Comparison of ENCODE assay signal across 13 cellular contexts in the genomic region with DNA sequence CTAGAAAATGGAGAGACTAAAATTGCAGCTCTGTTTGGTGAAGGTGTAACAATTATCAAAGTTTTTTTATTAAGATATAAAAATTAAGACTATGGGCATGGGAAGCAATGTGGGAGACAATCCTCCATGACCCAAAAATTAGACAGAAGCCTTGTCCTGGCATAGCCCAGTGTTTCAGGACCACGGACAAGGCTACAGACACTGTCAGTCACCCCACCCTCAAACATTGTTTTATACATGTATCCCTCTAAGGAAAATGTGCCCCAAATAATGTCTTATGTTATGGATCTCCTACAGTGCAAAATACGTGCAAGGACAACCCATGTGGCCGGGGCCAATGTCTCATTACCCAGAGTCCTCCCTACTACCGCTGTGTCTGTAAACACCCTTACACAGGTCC. TPM values are rescaled to one million over a fixed set of nuclear protein-coding genes. Genes with fewer than 3 reads are reported as not detected.
DNase-seq lines count a peak whose midpoint lies in the region; ATAC-seq, FAIRE-seq and TF ChIP-seq lines count a peak whose summit lies in the region.
"Had no signal": no experiment of that assay in that cellular context is flagged by ENCODE, and none has a peak within 500 bp of the region (broad histone marks: within the 10 kb centered on the region; RNA-seq: fewer than 3 reads in every experiment).

No MANE protein-coding gene starts in this region.

- no peaks in the 10 kb centered on the region for H3K79me2 ChIP-seq in fibroblast of lung (ENCODE audit: control insufficient read depth, insufficient read depth, low read length)

- no peak overlapping the region for H3K9ac ChIP-seq in fibroblast of lung (ENCODE audit: insufficient read depth, low read length)

- H2AFZ ChIP-seq in fibroblast of lung (ENCODE audit: low read length), result no peak overlapping the region

- H3K4me1 Mint-ChIP-seq in activated T-helper 2 cell treated with anti-CD3 and anti-CD28 coated beads, Interferon-gamma antibody, Interleukin-2, Interleukin-4, amounts not matched to agents 10 μg/mL and 5 μg/mL and 100 μg/mL, durations not matched to agents 14 hours and 24 hours and 36 hours (ENCODE audit: low read depth), result no peaks in the 10 kb centered on the region
- H3K4me1 Mint-ChIP-seq: memory B cell had no signal

- intact Hi-C loops in activated T-helper 2 cell treated with anti-CD3 and anti-CD28 coated beads, Interferon-gamma antibody, Interleukin-2, Interleukin-4, amounts not matched to agents 10 μg/mL and 5 μg/mL and 100 μg/mL, durations not matched to agents 14 hours and 24 hours and 36 hours (cut with micrococcal nuclease), result no loop called here
- intact Hi-C loops in esophagus squamous epithelium (cut with DNase I), result no loop called here

- H3K36me3 ChIP-seq in fibroblast of lung (ENCODE audit: control insufficient read depth, insufficient read depth, low read length) (no peaks in the 10 kb centered on the region), BE2C (no peaks in the 10 kb centered on the region), esophagus squamous epithelium (no peaks in the 10 kb centered on the region)
- H3K36me3 ChIP-seq: SJSA1, uterus had no signal

- no peaks in the 10 kb centered on the region for H3K27me3 Mint-ChIP-seq in activated T-helper 2 cell treated with anti-CD3 and anti-CD28 coated beads, Interferon-gamma antibody, Interleukin-2, Interleukin-4, amounts not matched to agents 10 μg/mL and 5 μg/mL and 100 μg/mL, durations not matched to agents 14 hours and 24 hours and 36 hours (ENCODE audit: low read depth)
- H3K27me3 Mint-ChIP-seq: memory B cell had no signal

- TF ChIP-seq CTCF in A549 (IDR thresholded peaks at IDR 0.05) (no peak), GM10248 (IDR thresholded peaks at IDR 0.05; ENCODE audit: control extremely low read depth, extremely low read depth, low read depth, missing control alignments) (no peak), RWPE1 (conservative IDR thresholded peaks at IDR 0.05; ENCODE audit: low read depth) (no peak), fibroblast of lung (conservative IDR thresholded peaks at IDR 0.05 in 1 of 2, IDR thresholded peaks at IDR 0.05 in 1 of 2; ENCODE audit: low read depth in 1 of 2, low read length in 2 of 2) (no peak), BE2C (IDR thresholded peaks at IDR 0.05; ENCODE audit: low read depth, low read length) (no peak), esophagus squamous epithelium (IDR thresholded peaks at IDR 0.05) (no peak)

- H3K4me3 ChIP-seq in A549, result no peak overlapping the region
- H3K4me3 ChIP-seq in fibroblast of lung (replicated peaks in 1 of 4; ENCODE audit: control extremely low read depth in 1 of 4, insufficient read depth in 1 of 4, low read depth in 3 of 4, low read length in 4 of 4), result no peak overlapping the region
- no peak overlapping the region for H3K4me3 ChIP-seq in BE2C (ENCODE audit: low read depth, low read length)
- H3K4me3 ChIP-seq in esophagus squamous epithelium, result no peak overlapping the region
- H3K4me3 ChIP-seq: SJSA1, uterus had no signal

- H3K9me3 ChIP-seq in A549 (no peaks in the 10 kb centered on the region), fibroblast of lung (ENCODE audit: control insufficient read depth, insufficient read depth, low read depth, low read length) (no peaks in the 10 kb centered on the region), BE2C (no peaks in the 10 kb centered on the region), esophagus squamous epithelium (no peaks in the 10 kb centered on the region)
- H3K9me3 ChIP-seq: SJSA1, uterus had no signal

- no peaks in the 10 kb centered on the region for H3K9me3 Mint-ChIP-seq in activated T-helper 2 cell treated with anti-CD3 and anti-CD28 coated beads, Interferon-gamma antibody, Interleukin-2, Interleukin-4, amounts not matched to agents 10 μg/mL and 5 μg/mL and 100 μg/mL, durations not matched to agents 14 hours and 24 hours and 36 hours
- H3K9me3 Mint-ChIP-seq: CD4-positive, alpha-beta T cell; memory B cell had no signal

- FAIRE-seq in A549 (lab: Jason Lieb, UNC), result no peak
- FAIRE-seq: frontal cortex had no signal

- no peak overlapping the region for H3K27ac Mint-ChIP-seq in activated T-helper 2 cell treated with anti-CD3 and anti-CD28 coated beads, Interferon-gamma antibody, Interleukin-2, Interleukin-4, amounts not matched to agents 10 μg/mL and 5 μg/mL and 100 μg/mL, durations not matched to agents 14 hours and 24 hours and 36 hours
- H3K27ac Mint-ChIP-seq: CD4-positive, alpha-beta T cell; memory B cell had no signal

- H4K20me1 ChIP-seq in fibroblast of lung (ENCODE audit: control insufficient read depth, extremely low read depth, insufficient read depth, low read length), result no peaks in the 10 kb centered on the region

- TF ChIP-seq POLR2A in A549 (IDR thresholded peaks at IDR 0.05; ENCODE audit: low read length), result no peak
- TF ChIP-seq POLR2A in esophagus squamous epithelium (IDR thresholded peaks at IDR 0.05), result no peak

- no peak for ATAC-seq in A549

- POLR2A ChIA-PET in A549 (lab: Yijun Ruan, JAX) (no interaction called here), GM10248 (lab: Yijun Ruan, JAX) (no interaction called here), RWPE1 (lab: Yijun Ruan, JAX; ENCODE audit: low non-redundant PET) (no interaction called here)

- no peak overlapping the region for H3K4me2 ChIP-seq in A549
- H3K4me2 ChIP-seq in fibroblast of lung (ENCODE audit: extremely low read depth, insufficient read depth, low read length), result no peak overlapping the region

- H3K27ac ChIP-seq in A549 (no peak overlapping the region), RWPE1 (no peak overlapping the region), fibroblast of lung (ENCODE audit: insufficient read depth, low read length) (no peak overlapping the region), esophagus squamous epithelium (no peak overlapping the region)
- H3K27ac ChIP-seq: SJSA1, uterus had no signal

- 37% methylated on average over 4 of the region's 4 CpGs for WGBS in A549 (ENCODE audit: missing lambda C conversion rate)
- 41 to 59% methylated on average over 3 to 4 of the region's 4 CpGs for WGBS in esophagus squamous epithelium, 2 donors

- H3K36me3 Mint-ChIP-seq in activated T-helper 2 cell treated with anti-CD3 and anti-CD28 coated beads, Interferon-gamma antibody, Interleukin-2, Interleukin-4, amounts not matched to agents 10 μg/mL and 5 μg/mL and 100 μg/mL, durations not matched to agents 14 hours and 24 hours and 36 hours (ENCODE audit: low read depth), result no peaks in the 10 kb centered on the region
- H3K36me3 Mint-ChIP-seq: memory B cell had no signal

- DNase-seq in A549 (ENCODE audit: low read depth in 1 of 2, low spot score in 1 of 2), result no peak
- peak; percentile 22 for DNase-seq in GM10248 (ENCODE audit: extremely low spot score)
- DNase-seq in RWPE1 (ENCODE audit: low spot score), result peak; percentile 52
- peak; percentile 14 to 21 for DNase-seq in fibroblast of lung (ENCODE audit: low read depth in 2 of 2)
- DNase-seq in cerebellar cortex (ENCODE audit: low spot score), result no peak
- DNase-seq in activated T-helper 2 cell treated with anti-CD3 and anti-CD28 coated beads, Interferon-gamma antibody, Interleukin-2, Interleukin-4, amounts not matched to agents 10 μg/mL and 5 μg/mL and 100 μg/mL, durations not matched to agents 14 hours and 24 hours and 36 hours (ENCODE audit: low spot score), result no peak
- DNase-seq in BE2C, result no peak
- no peak for DNase-seq in esophagus squamous epithelium (lab: John Stamatoyannopoulos, UW)
- DNase-seq: CD4-positive, alpha-beta T cell; uterus had no signal

- no peaks in the 10 kb centered on the region for H3K4me1 ChIP-seq in A549
- no peaks in the 10 kb centered on the region for H3K4me1 ChIP-seq in fibroblast of lung (ENCODE audit: control insufficient read depth, extremely low read depth, insufficient read depth, low read length)
- peaks cover 3% of the 10 kb centered on the region; the same call in 1 of the 2 replicates for H3K4me1 ChIP-seq in BE2C
- H3K4me1 ChIP-seq in esophagus squamous epithelium, result peaks cover 0 to 4% (median 0%) of the 10 kb centered on the region in 3 donors
- H3K4me1 ChIP-seq: SJSA1, uterus had no signal

- no peak overlapping the region for H3K4me3 Mint-ChIP-seq in activated T-helper 2 cell treated with anti-CD3 and anti-CD28 coated beads, Interferon-gamma antibody, Interleukin-2, Interleukin-4, amounts not matched to agents 10 μg/mL and 5 μg/mL and 100 μg/mL, durations not matched to agents 14 hours and 24 hours and 36 hours (ENCODE audit: low read depth)
- H3K4me3 Mint-ChIP-seq: CD4-positive, alpha-beta T cell; memory B cell had no signal

- H3K27me3 ChIP-seq in fibroblast of lung (ENCODE audit: control insufficient read depth, insufficient read depth, low read length) (no peaks in the 10 kb centered on the region), BE2C (no peaks in the 10 kb centered on the region), esophagus squamous epithelium (peaks cover 0 to 16% (median 0%) of the 10 kb centered on the region in 4 donors)
- H3K27me3 ChIP-seq: uterus had no signal

- TF ChIP-seq RAD21 in A549 (conservative IDR thresholded peaks at IDR 0.05 in 1 of 2, IDR thresholded peaks at IDR 0.05 in 1 of 2), result no peak

- TF ChIP-seq EP300 in A549 (IDR thresholded peaks at IDR 0.05), result no peak

- CTCF ChIA-PET in A549 (lab: Yijun Ruan, JAX), result interaction anchor here (1.4 kb wide), 1 partner anchor 14 kb away, joined by 5 read pairs; no protein-coding TSS in a partner anchor
- CTCF ChIA-PET in GM10248 (lab: Yijun Ruan, JAX), result no interaction called here
- CTCF ChIA-PET in RWPE1 (lab: Yijun Ruan, JAX), result no interaction called here

TF ChIP-seq in A549, 52 proteins besides CTCF, POLR2A, EP300 and RAD21 (continues in another document):
- no peak for TF ChIP-seq CHD4 (IDR thresholded peaks at IDR 0.05; ENCODE audit: borderline replicate concordance)

RNA-seq across cellular contexts. Expression of gene HABP2, which starts 24.0 kb away (rescaled TPM):
- polyA plus RNA-seq in A549 (2011; rRNA removed) (0.97 and 1.1 TPM in 2 replicates), A549 (2017; fragmentation: RNase III; extraction: RNeasy Plus Mini Kit Qiagen cat#74134 plus additional on column Dnase treatment) (0.10 to 0.17 TPM (median 0.13 TPM) in 3 replicates), fibroblast of lung (not detected in 2 replicates)
- polyA plus RNA-seq in A549 (2012; cell fraction: cytosol; rRNA removed), result 0.07 and 0.10 TPM in 2 replicates
- polyA plus RNA-seq in A549 (2012; cell fraction: nucleus; rRNA removed), result 0.04 and 0.07 TPM in 2 replicates
- 0.87 and 0.97 TPM in 2 replicates for polyA minus RNA-seq in A549 (2011; rRNA and poly(A)+ RNA removed)
- total RNA-seq in fibroblast of lung (not detected in 2 replicates), esophagus squamous epithelium (under 1 TPM in 2 of 4 donors, not detected in 2; under 0.01 to 0.09 TPM)
- polyA plus RNA-seq in fibroblast of lung (2012), result not detected in 2 replicates
- not detected in 2 replicates for polyA minus RNA-seq in fibroblast of lung (ENCODE audit: low replicate concordance)
- total RNA-seq in activated T-helper 2 cell treated with anti-CD3 and anti-CD28 coated beads, Interferon-gamma antibody, Interleukin-2, Interleukin-4, amounts not matched to agents 10 μg/mL and 5 μg/mL and 100 μg/mL, durations not matched to agents 14 hours and 24 hours and 36 hours, result not detected in 2 replicates
- polyA plus RNA-seq in BE2C (2012; ENCODE audit: insufficient read depth, insufficient read length, low read depth), result 0.88 TPM
- total RNA-seq: CD4-positive, alpha-beta T cell; frontal cortex; SJSA1 had no signal

Comparison
In these comparisons a context has a peak if more than half of its experiments do, and no peak if none do; other contexts are left out.
1. DNase-seq: peak in GM10248 (single experiment), RWPE1 (single experiment) and fibroblast of lung (2 of 2); none in A549 (0 of 2), cerebellar cortex (single experiment), activated T-helper 2 cell treated with anti-CD3 and anti-CD28 coated beads, Interferon-gamma antibody, Interleukin-2, Interleukin-4, amounts not matched to agents 10 μg/mL and 5 μg/mL and 100 μg/mL, durations not matched to agents 14 hours and 24 hours and 36 hours (single experiment), BE2C (single experiment) and esophagus squamous epithelium (single experiment).